4 cellular contexts compared by ENCODE assay signal in genomic region chr17:19135391-19135790, GRCh38. TPM values are rescaled to one million over a fixed set of nuclear protein-coding genes. Genes with fewer than 3 reads are reported as not detected.
"Had no signal": no experiment of that assay in that cellular context is flagged by ENCODE, and none has a peak within 500 bp of the region (broad histone marks: within the 10 kb centered on the region; RNA-seq: fewer than 3 reads in every experiment).

No MANE protein-coding gene starts in this region.

RNA-seq across cellular contexts. Expression of gene GRAPL, which starts 8.0 kb away (rescaled TPM):
- total RNA-seq: ascending aorta, chondrocyte, osteoblast had no signal
- polyA plus RNA-seq: immature natural killer cell had no signal
